In genomic region chr1:193427524-193427923, GRCh38 we compare ENCODE assay signal across 20 cellular contexts.
"Had no signal": no experiment of that assay in that cellular context is flagged by ENCODE, and none has a peak within 500 bp of the region (broad histone marks: within the 10 kb centered on the region; RNA-seq: fewer than 3 reads in every experiment).

No MANE protein-coding gene starts in this region.

- H3K9me3 ChIP-seq: psoas muscle had no signal

- H3K36me3 ChIP-seq: left lung, suprapubic skin, tibial nerve had no signal

- ATAC-seq: left lung; psoas muscle; stimulated activated naive B cell treated with anti-CD40 and anti-IgM and Interleukin-4, amounts not matched to agents 10 μg/mL and 1 μg/mL and 100 μg/mL, for 72 hours had no signal

- H3K27ac ChIP-seq: coronary artery, dorsolateral prefrontal cortex, left lung, parathyroid adenoma, psoas muscle, suprapubic skin, tibial nerve had no signal

- H3K4me1 ChIP-seq: left lung, parathyroid adenoma, psoas muscle, suprapubic skin, tibial nerve had no signal

- H2AFZ ChIP-seq: parathyroid adenoma had no signal

- H3K79me2 ChIP-seq: parathyroid adenoma had no signal

- H3K4me3 ChIP-seq: coronary artery, dorsolateral prefrontal cortex, left lung, psoas muscle, smooth muscle cell, suprapubic skin, tibial nerve had no signal

- H3K9ac ChIP-seq: parathyroid adenoma had no signal

- H3K27me3 ChIP-seq: dorsolateral prefrontal cortex, left lung, suprapubic skin, tibial nerve had no signal

- H3K4me2 ChIP-seq: smooth muscle cell had no signal

- DNase-seq: activated CD4-positive, alpha-beta T cell treated with anti-CD3 and anti-CD28 coated beads for 4 hours; activated CD4-positive, alpha-beta T cell treated with anti-CD3 and anti-CD28 coated beads, Interleukin-2, amount 50 U/mL, for 4 hours; activated CD8-positive, alpha-beta memory T cell treated with anti-CD3 and anti-CD28 coated beads for 24 hours; activated effector memory CD4-positive, alpha-beta T cell treated with Interleukin-2 at 50 U/mL for 16 hours; activated naive CD4-positive, alpha-beta T cell treated with Interleukin-2 at 50 U/mL for 16 hours; anterior cingulate cortex; cerebellar nuclear complex; dorsolateral prefrontal cortex; effector memory CD4-positive, alpha-beta T cell; left lung; naive B cell; occipital lobe; psoas muscle; stimulated activated CD4-positive, alpha-beta T cell treated with anti-CD3 and anti-CD28 coated beads, Interleukin-2, amount 100 ng/mL, for 24 hours; stimulated activated naive B cell treated with anti-CD40 and anti-IgM and Interleukin-4, amounts not matched to agents 10 μg/mL and 1 μg/mL and 100 μg/mL, for 72 hours had no signal
